19 cellular contexts compared by ENCODE assay signal in the genomic region with DNA sequence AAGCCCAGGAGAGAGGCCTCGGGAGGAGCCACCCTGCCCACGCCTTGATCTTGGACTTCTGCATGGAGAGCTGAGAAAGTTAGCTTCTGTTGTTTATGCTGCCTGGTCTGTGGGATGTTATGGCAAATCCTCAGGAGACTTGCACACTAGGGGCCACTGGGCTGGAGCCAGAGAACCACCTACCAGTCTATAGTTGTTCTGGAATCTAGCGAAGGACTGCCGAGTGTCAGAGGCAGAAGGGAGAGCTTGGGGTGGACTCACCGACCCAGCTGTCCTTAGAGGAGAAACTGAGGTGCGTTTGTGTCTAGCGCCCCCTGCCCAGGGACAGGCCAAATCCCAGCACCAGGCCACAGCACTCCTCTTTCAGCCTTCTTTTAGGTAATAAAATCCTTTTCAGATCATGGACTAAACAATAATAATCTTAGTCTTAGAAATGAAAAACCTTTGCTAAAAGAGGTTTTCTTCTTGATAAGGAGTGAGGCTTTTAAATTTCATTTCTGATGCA.
DNase-seq lines count a peak whose midpoint lies in the region; ATAC-seq and TF ChIP-seq lines count a peak whose summit lies in the region.
"Had no signal": no experiment of that assay in that cellular context is flagged by ENCODE, and none has a peak within 500 bp of the region (broad histone marks: within the 10 kb centered on the region; RNA-seq: fewer than 3 reads in every experiment).

No MANE protein-coding gene starts in this region.

- POLR2A ChIA-PET in OCI-LY7 (lab: Charles Lee) = no interaction called here

- H3K27ac Mint-ChIP-seq in neural progenitor cell (no peak overlapping the region), T-helper 17 cell (no peak overlapping the region)
- H3K27ac Mint-ChIP-seq: HFFc6 had no signal

- DNase-seq in DND-41 = no peak
- DNase-seq in OCI-LY7 (ENCODE audit: low spot score) = no peak
- no peak for DNase-seq in neural progenitor cell (ENCODE audit: low spot score)
- no peak for DNase-seq in T-helper 17 cell
- no peak for DNase-seq in SW480 (ENCODE audit: low spot score)
- DNase-seq: DMS153, GM23248, HFFc6, IMR-90, MM.1S, NCI-H2029 treated with DMSO at 0.1 percent for 48 hours, NCI-H2227 treated with DMSO at 0.1 percent for 48 hours, NCI-H526 treated with DMSO at 0.1 percent for 48 hours, PC-3, SJCRH30 had no signal

- no peaks in the 10 kb centered on the region for H4K20me1 ChIP-seq in BLaER1 treated with 17β-estradiol and CSF1 and Interleukin-3, amounts not matched to agents 10 nM and 100 nM
- H4K20me1 ChIP-seq in DND-41 (ENCODE audit: insufficient read depth, low read length) = no peaks in the 10 kb centered on the region
- H4K20me1 ChIP-seq in OCI-LY7 (ENCODE audit: insufficient read depth, low read length) = no peaks in the 10 kb centered on the region
- H4K20me1 ChIP-seq in neural progenitor cell (ENCODE audit: low read depth) = no peaks in the 10 kb centered on the region

- H3K36me3 ChIP-seq in BLaER1 treated with 17β-estradiol and CSF1 and Interleukin-3, amounts not matched to agents 10 nM and 100 nM = no peaks in the 10 kb centered on the region
- H3K36me3 ChIP-seq in DND-41 (ENCODE audit: insufficient read depth, low read length) = no peaks in the 10 kb centered on the region
- no peaks in the 10 kb centered on the region for H3K36me3 ChIP-seq in OCI-LY7 (ENCODE audit: insufficient read depth, low read length)
- H3K36me3 ChIP-seq in neural progenitor cell = no peaks in the 10 kb centered on the region
- H3K36me3 ChIP-seq: HAP-1, SJCRH30 had no signal

- intact Hi-C loops in OCI-LY7 (cut with micrococcal nuclease; ENCODE audit: unreplicated experiment) = no loop called here

- BruUV-seq in OCI-LY7 (replicated peaks; lab: Mats Ljungman, UMichigan) = no TSS peak

- no peak overlapping the region for H3K4me3 Mint-ChIP-seq in neural progenitor cell
- no peak overlapping the region for H3K4me3 Mint-ChIP-seq in T-helper 17 cell
- H3K4me3 Mint-ChIP-seq: HFFc6 had no signal

- no peaks in the 10 kb centered on the region for H3K9me2 ChIP-seq in OCI-LY7 (ENCODE audit: insufficient read depth, low read length)

- H3K4me3 ChIP-seq in BLaER1 treated with 17β-estradiol and CSF1 and Interleukin-3, amounts not matched to agents 10 nM and 100 nM = no peak overlapping the region
- H3K4me3 ChIP-seq in DND-41 (ENCODE audit: low read depth in 1 of 2, low read length in 2 of 2) = no peak overlapping the region
- no peak overlapping the region for H3K4me3 ChIP-seq in OCI-LY7 (ENCODE audit: low read depth, low read length, poor library complexity, severe bottlenecking)
- no peak overlapping the region for H3K4me3 ChIP-seq in neural progenitor cell
- H3K4me3 ChIP-seq: GM23248, HAP-1, SJCRH30 had no signal

- H3K36me3 Mint-ChIP-seq in neural progenitor cell (no peaks in the 10 kb centered on the region), T-helper 17 cell (ENCODE audit: low read depth) (no peaks in the 10 kb centered on the region)

- no peaks in the 10 kb centered on the region for H3K4me1 Mint-ChIP-seq in neural progenitor cell
- H3K4me1 Mint-ChIP-seq in T-helper 17 cell = no peaks in the 10 kb centered on the region

- H3K9me3 Mint-ChIP-seq in neural progenitor cell = peaks cover 22% of the 10 kb centered on the region

- H3K4me2 ChIP-seq in BLaER1 treated with 17β-estradiol and CSF1 and Interleukin-3, amounts not matched to agents 10 nM and 100 nM = peak overlapping the region in 8 of 11 experiments; percentile 67 to 88 (median 78); a peak in 14 of 22 replicates
- H3K4me2 ChIP-seq in DND-41 (ENCODE audit: insufficient read depth, low read length) (no peak overlapping the region), OCI-LY7 (ENCODE audit: low read length) (no peak overlapping the region), neural progenitor cell (no peak overlapping the region)
- H3K4me2 ChIP-seq: KMS-11 had no signal

- CTCF ChIA-PET in OCI-LY7 (lab: Charles Lee; ENCODE audit: unreplicated experiment) = no interaction called here

- H3K27me3 Mint-ChIP-seq in neural progenitor cell (ENCODE audit: insufficient read depth, low read depth) (peaks cover 7% of the 10 kb centered on the region), T-helper 17 cell (no peaks in the 10 kb centered on the region)

- no peaks in the 10 kb centered on the region for H3K79me2 ChIP-seq in DND-41 (ENCODE audit: insufficient read depth, low read length)
- no peaks in the 10 kb centered on the region for H3K79me2 ChIP-seq in OCI-LY7 (ENCODE audit: insufficient read depth, low read depth, low read length)
- H3K79me2 ChIP-seq in neural progenitor cell (ENCODE audit: low read depth) = no peaks in the 10 kb centered on the region

- H2AFZ ChIP-seq in DND-41 (ENCODE audit: low read depth, low read length) (no peak overlapping the region), OCI-LY7 (ENCODE audit: low read length) (no peak overlapping the region), neural progenitor cell (replicated peaks) (no peak overlapping the region)
- H2AFZ ChIP-seq: GM23248 had no signal

- H3F3A ChIP-seq in neural progenitor cell (ENCODE audit: low read depth) = no peaks in the 10 kb centered on the region

- TF ChIP-seq CTCF in DND-41 (IDR thresholded peaks at IDR 0.05; ENCODE audit: borderline replicate concordance, extremely low read depth, low read length, poor library complexity, severe bottlenecking) (peak; percentile 14), OCI-LY7 (conservative IDR thresholded peaks at IDR 0.05; ENCODE audit: low read length) (peak; percentile 18; the same call in 1 of the 2 replicates), neural progenitor cell (IDR thresholded peaks at IDR 0.05) (peak; percentile 43)

- ATAC-seq in DND-41 (ENCODE audit: insufficient read depth, low read depth) = no peak
- no peak for ATAC-seq in HG03457 (IDR thresholded peaks at IDR 0.05; ENCODE audit: unreplicated experiment)
- no peak for ATAC-seq in T-helper 17 cell
- ATAC-seq: PC-3 had no signal

- H3K4me1 ChIP-seq in BLaER1 treated with 17β-estradiol and CSF1 and Interleukin-3, amounts not matched to agents 10 nM and 100 nM = peaks cover 15 to 62% (median 48%) of the 10 kb centered on the region in 10 experiments
- no peaks in the 10 kb centered on the region for H3K4me1 ChIP-seq in DND-41 (ENCODE audit: insufficient read depth, low read length)
- H3K4me1 ChIP-seq in OCI-LY7 (ENCODE audit: insufficient read depth, low read length, poor library complexity, severe bottlenecking) = no peaks in the 10 kb centered on the region
- no peaks in the 10 kb centered on the region for H3K4me1 ChIP-seq in neural progenitor cell
- H3K4me1 ChIP-seq: HAP-1, SJCRH30 had no signal

- H3K27me3 ChIP-seq in BLaER1 treated with 17β-estradiol and CSF1 and Interleukin-3, amounts not matched to agents 10 nM and 100 nM = no peaks in the 10 kb centered on the region
- H3K27me3 ChIP-seq in DND-41 (ENCODE audit: insufficient read depth, low read length, poor library complexity) (no peaks in the 10 kb centered on the region), neural progenitor cell (no peaks in the 10 kb centered on the region)
- H3K27me3 ChIP-seq: SJCRH30 had no signal

- H3K27ac ChIP-seq in BLaER1 treated with 17β-estradiol and CSF1 and Interleukin-3, amounts not matched to agents 10 nM and 100 nM = peak overlapping the region in 4 of 11 experiments; percentile 72 to 84 (median 78); a peak in 5 of 22 replicates
- no peak overlapping the region for H3K27ac ChIP-seq in DND-41 (ENCODE audit: low read length)
- H3K27ac ChIP-seq in OCI-LY7 (ENCODE audit: low read depth, low read length, poor library complexity, severe bottlenecking) = no peak overlapping the region
- H3K27ac ChIP-seq in neural progenitor cell = no peak overlapping the region
- H3K27ac ChIP-seq: GM23248, KMS-11, SJCRH30 had no signal

- H3K9ac ChIP-seq in BLaER1 treated with 17β-estradiol and CSF1 and Interleukin-3, amounts not matched to agents 10 nM and 100 nM = no peak overlapping the region
- H3K9ac ChIP-seq in DND-41 (ENCODE audit: low read depth, low read length) (no peak overlapping the region), neural progenitor cell (no peak overlapping the region)
- H3K9ac ChIP-seq: GM23248, KMS-11 had no signal

- peaks cover 20 to 74% (median 47%) of the 10 kb centered on the region in 11 experiments; a peak in 21 of 22 replicates for H3K9me3 ChIP-seq in BLaER1 treated with 17β-estradiol and CSF1 and Interleukin-3, amounts not matched to agents 10 nM and 100 nM (replicated peaks in 1 of 11)
- H3K9me3 ChIP-seq in DND-41 (ENCODE audit: insufficient read depth, low read length, severe bottlenecking) (no peaks in the 10 kb centered on the region), OCI-LY7 (ENCODE audit: low read length) (no peaks in the 10 kb centered on the region), neural progenitor cell (ENCODE audit: low read depth) (no peaks in the 10 kb centered on the region), T-helper 17 cell (ENCODE audit: control insufficient read depth, low read length, poor library complexity, severe bottlenecking) (no peaks in the 10 kb centered on the region)
- H3K9me3 ChIP-seq: HAP-1, SJCRH30 had no signal

Comparison
In these comparisons a context has a peak if more than half of its experiments do, and no peak if none do; other contexts are left out.
1. H3K4me2 ChIP-seq: peak in BLaER1 treated with 17β-estradiol and CSF1 and Interleukin-3, amounts not matched to agents 10 nM and 100 nM (8 of 11); none in DND-41 (single experiment), OCI-LY7 (single experiment) and neural progenitor cell (single experiment).
2. Peak in every context shown above with its lines, with median percentiles within 50 percentile points of each other: CTCF ChIP-seq.